ENCODE assay signal across 10 cellular contexts in genomic region chr7:35647171-35647574, GRCh38. TPM values are rescaled to one million over a fixed set of nuclear protein-coding genes. Genes with fewer than 3 reads are reported as not detected.
DNase-seq lines count a peak whose midpoint lies in the region; ATAC-seq and TF ChIP-seq lines count a peak whose summit lies in the region.
"Had no signal": no experiment of that assay in that cellular context is flagged by ENCODE, and none has a peak within 500 bp of the region (broad histone marks: within the 10 kb centered on the region; RNA-seq: fewer than 3 reads in every experiment).

No MANE protein-coding gene starts in this region.

- no peaks in the 10 kb centered on the region for H3K27me3 ChIP-seq in BE2C

- peak; percentile 89 for DNase-seq in amniotic epithelial cell (ENCODE audit: low read depth)
- DNase-seq in left lobe of liver (ENCODE audit: low spot score) = peak; percentile 61
- DNase-seq in BE2C = no peak
- no peak for DNase-seq in activated CD4-positive, alpha-beta T cell treated with anti-CD3 and anti-CD28 coated beads, Interleukin-2, amount 50 U/mL, for 4 hours
- DNase-seq: DND-41; stimulated activated CD4-positive, alpha-beta T cell treated with anti-CD3 and anti-CD28 coated beads, Interleukin-2, amount 100 ng/mL, for 48 hours had no signal

- CTCF ChIA-PET in HEK293 (lab: Yijun Ruan, JAX) = interaction anchor here (0.9 kb wide), 1 partner anchor 47 kb away, joined by 3 read pairs; no protein-coding TSS in a partner anchor

- no peak overlapping the region for H3K4me3 ChIP-seq in HEK293 (ENCODE audit: low read depth, low read length)
- H3K4me3 ChIP-seq in BE2C (ENCODE audit: low read depth, low read length) = no peak overlapping the region

- no peak for TF ChIP-seq CTCF in 22Rv1 (IDR thresholded peaks at IDR 0.05)
- TF ChIP-seq CTCF in HEK293 (tag by site-specific recombination; IDR thresholded peaks at IDR 0.05) = no peak
- TF ChIP-seq CTCF in BE2C (IDR thresholded peaks at IDR 0.05; ENCODE audit: low read depth, low read length) = no peak

- peak; percentile 89 for ATAC-seq in left lobe of liver
- no peak for ATAC-seq in GM21360 (IDR thresholded peaks at IDR 0.05; ENCODE audit: unreplicated experiment)
- no peak for ATAC-seq in HG02852 (IDR thresholded peaks at IDR 0.05; ENCODE audit: unreplicated experiment)

- H3K9me3 ChIP-seq in HEK293 (ENCODE audit: control insufficient read depth, insufficient read depth, low read depth, low read length) = no peaks in the 10 kb centered on the region
- H3K9me3 ChIP-seq in BE2C = no peaks in the 10 kb centered on the region

- POLR2A ChIA-PET in HEK293 (lab: Yijun Ruan, JAX) = no interaction called here

- H3K36me3 ChIP-seq in HEK293 (ENCODE audit: control insufficient read depth in 2 of 2, insufficient read depth in 1 of 2, low read length in 2 of 2) (no peaks in the 10 kb centered on the region; a peak in 1 of 3 replicates), BE2C (no peaks in the 10 kb centered on the region)

- H3K4me1 ChIP-seq in HEK293 (ENCODE audit: control insufficient read depth, insufficient read depth, low read length) (peaks cover 14% of the 10 kb centered on the region), BE2C (peaks cover 7% of the 10 kb centered on the region)

- H3K27ac ChIP-seq in 22Rv1 (peak overlapping the region; percentile 37), HEK293 (ENCODE audit: extremely low read depth, low read depth, low read length) (peak overlapping the region; percentile 2; the same call in 1 of the 2 replicates)

TF ChIP-seq in HEK293, 187 proteins besides CTCF, POLR2A, EP300 and RAD21:
- no peak for TF ChIP-seq ZNF585B (tag by site-specific recombination; IDR thresholded peaks at IDR 0.05)
- TF ChIP-seq ZBTB17 (tag by site-specific recombination; IDR thresholded peaks at IDR 0.05) = peak; percentile 84
- TF ChIP-seq ZIC2 (tag by site-specific recombination; IDR thresholded peaks at IDR 0.05) = 0 out of 2 replicates have a peak, but pooled peaks have one; percentile 28
- TF ChIP-seq PRDM6 (tag by site-specific recombination; IDR thresholded peaks at IDR 0.05) = peak; percentile 71
- TF ChIP-seq ZNF37A (tag by site-specific recombination; IDR thresholded peaks at IDR 0.05) = no peak
- no peak for TF ChIP-seq ZNF529 (tag by site-specific recombination; IDR thresholded peaks at IDR 0.05; ENCODE audit: insufficient replicate concordance)
- no peak for TF ChIP-seq TCF7L2 (IDR thresholded peaks at IDR 0.05; ENCODE audit: borderline replicate concordance, low read depth, low read length)
- TF ChIP-seq PRDM10 (tag by site-specific recombination; IDR thresholded peaks at IDR 0.05) = peak; percentile 69
- TF ChIP-seq MZF1 (tag by site-specific recombination; IDR thresholded peaks at IDR 0.05; ENCODE audit: borderline replicate concordance) = no peak
- no peak for TF ChIP-seq ZNF548 (tag by site-specific recombination; IDR thresholded peaks at IDR 0.05)
- 0 out of 2 replicates have a peak, but pooled peaks have one; percentile 8 for TF ChIP-seq SP2 (tag by site-specific recombination; IDR thresholded peaks at IDR 0.05)
- 0 out of 2 replicates have a peak, but pooled peaks have one; percentile 18 for TF ChIP-seq ZNF76 (tag by site-specific recombination; IDR thresholded peaks at IDR 0.05; ENCODE audit: borderline replicate concordance, low read depth)
- TF ChIP-seq ZNF354C (tag by site-specific recombination; IDR thresholded peaks at IDR 0.05; ENCODE audit: borderline replicate concordance, low read depth) = no peak
- TF ChIP-seq ZBTB10 (tag by site-specific recombination; IDR thresholded peaks at IDR 0.05) = no peak
- peak; percentile 51; the same call in 1 of the 2 replicates for TF ChIP-seq TRIM28 (IDR thresholded peaks at IDR 0.05; ENCODE audit: borderline replicate concordance, low read length)
- 0 out of 2 replicates have a peak, but pooled peaks have one; percentile 28 for TF ChIP-seq ZNF398 (tag by site-specific recombination; IDR thresholded peaks at IDR 0.05)
- TF ChIP-seq ZNF366 (tag by site-specific recombination; conservative IDR thresholded peaks at IDR 0.05) = 0 out of 2 replicates have a peak, but pooled peaks have one; percentile 16
- TF ChIP-seq IKZF3 (tag by site-specific recombination; IDR thresholded peaks at IDR 0.05) = 0 out of 2 replicates have a peak, but pooled peaks have one; percentile 13

RNA-seq across cellular contexts. Expression of gene HERPUD2, which starts 47.8 kb away (rescaled TPM):
- total RNA-seq in left lobe of liver = 12.2 TPM
- polyA plus RNA-seq in BE2C (2012; ENCODE audit: insufficient read depth, insufficient read length, low read depth) = 11.1 TPM

Comparison
In these comparisons a context has a peak if more than half of its experiments do, and no peak if none do; other contexts are left out.
1. DNase-seq: peak in amniotic epithelial cell (single experiment) and left lobe of liver (single experiment); none in BE2C (single experiment) and activated CD4-positive, alpha-beta T cell treated with anti-CD3 and anti-CD28 coated beads, Interleukin-2, amount 50 U/mL, for 4 hours (0 of 2).